ENCODE assay signal across 9 cellular contexts in the genomic region with DNA sequence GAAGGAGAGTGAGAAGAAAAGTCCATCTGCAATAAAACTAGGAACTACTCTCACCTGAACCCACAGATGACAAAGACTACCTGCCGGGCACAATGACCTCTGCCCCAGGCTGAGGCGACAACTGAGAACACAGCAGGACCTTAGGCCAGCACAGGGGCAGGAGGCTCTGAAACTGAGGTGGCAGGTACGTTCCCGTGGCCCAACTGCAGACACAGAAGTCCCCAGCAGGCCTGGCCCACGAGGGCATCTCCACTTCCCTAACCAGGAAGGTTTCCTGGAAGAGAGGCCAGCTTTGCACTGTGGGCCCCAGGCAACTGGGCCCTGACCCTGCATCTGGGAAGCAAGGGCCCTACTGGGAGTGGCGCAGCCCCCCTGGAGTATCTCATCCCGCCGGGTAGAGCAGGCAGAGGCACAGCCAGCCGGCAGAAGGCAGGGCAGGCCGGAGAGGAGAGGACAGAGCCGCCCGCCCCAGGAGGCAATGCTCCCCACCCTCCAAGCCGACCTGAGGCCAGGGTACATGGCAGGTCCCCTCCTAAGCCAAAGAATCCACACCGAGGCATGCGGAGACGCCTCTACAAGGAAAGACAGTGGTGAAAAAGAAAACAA. TPM values are rescaled to one million over a fixed set of nuclear protein-coding genes. Genes with fewer than 3 reads are reported as not detected.
A peak's percentile ranks its signal among the peaks of the same experiment; 100 is the strongest.
DNase-seq lines count a peak whose midpoint lies in the region; FAIRE-seq and TF ChIP-seq lines count a peak whose summit lies in the region.
"Had no signal": no experiment of that assay in that cellular context is flagged by ENCODE, and none has a peak within 500 bp of the region (broad histone marks: within the 10 kb centered on the region; RNA-seq: fewer than 3 reads in every experiment).

No MANE protein-coding gene starts in this region.

- H3K27me3 ChIP-seq in astrocyte (ENCODE audit: insufficient read depth, low read length) (no peaks in the 10 kb centered on the region), mesenchymal stem cell (ENCODE audit: control insufficient read depth in 1 of 2, insufficient read depth in 1 of 2, low read length in 2 of 2) (no peaks in the 10 kb centered on the region), tibial nerve (no peaks in the 10 kb centered on the region)

- H3K36me3 Mint-ChIP-seq in activated naive CD4-positive, alpha-beta T cell treated with anti-CD3 and anti-CD28 coated beads for 36 hours (ENCODE audit: low read depth): peaks cover 8% of the 10 kb centered on the region
- peaks cover 2% of the 10 kb centered on the region for H3K36me3 Mint-ChIP-seq in astrocyte (ENCODE audit: low read depth, unreplicated experiment)

- CTCF ChIA-PET in activated naive CD4-positive, alpha-beta T cell treated with anti-CD3 and anti-CD28 coated beads for 36 hours (lab: Charles Lee): interaction anchor here (1.1 to 1.6 kb wide), 4 partner anchors 19 to 110 kb away, joined by 3 to 5 read pairs (median 4); no protein-coding TSS in a partner anchor

- no peak overlapping the region for H3K27ac ChIP-seq in astrocyte (ENCODE audit: low read depth, low read length)
- H3K27ac ChIP-seq in mesenchymal stem cell (ENCODE audit: low read length, poor library complexity, severe bottlenecking): no peak overlapping the region
- H3K27ac ChIP-seq in tibial nerve: peak overlapping the region in 3 of 4 donors; percentile 35 to 73 (median 62)

- DNase-seq in activated naive CD4-positive, alpha-beta T cell treated with anti-CD3 and anti-CD28 coated beads for 36 hours: no peak
- no peak for DNase-seq in activated naive CD4-positive, alpha-beta T cell treated with Interleukin-2 at 50 U/mL for 16 hours
- DNase-seq in astrocyte (ENCODE audit: low read depth) (no peak), mesenchymal stem cell (no peak), tibial nerve (ENCODE audit: low spot score in 2 of 2) (no peak), foreskin fibroblast (no peak), SHP77 (lab: John Stamatoyannopoulos, UW) (no peak)
- DNase-seq in activated CD4-positive, CD25-positive, alpha-beta regulatory T cell (lab: John Stamatoyannopoulos, UW): no peak
- DNase-seq: PC-3 had no signal

- peaks cover 94% of the 10 kb centered on the region for H3K4me1 Mint-ChIP-seq in activated naive CD4-positive, alpha-beta T cell treated with anti-CD3 and anti-CD28 coated beads for 36 hours (ENCODE audit: low read depth)
- H3K4me1 Mint-ChIP-seq in astrocyte (ENCODE audit: low read depth, unreplicated experiment): peaks cover 51% of the 10 kb centered on the region

- H3K4me1 ChIP-seq in astrocyte (ENCODE audit: insufficient read depth, low read length): peaks cover 19% of the 10 kb centered on the region
- H3K4me1 ChIP-seq in mesenchymal stem cell (ENCODE audit: control insufficient read depth, insufficient read depth, low read depth, low read length): peaks cover 12% of the 10 kb centered on the region
- peaks cover 0 to 80% (median 45%) of the 10 kb centered on the region in 4 donors for H3K4me1 ChIP-seq in tibial nerve

- H3K9me3 Mint-ChIP-seq in activated naive CD4-positive, alpha-beta T cell treated with anti-CD3 and anti-CD28 coated beads for 36 hours: no peaks in the 10 kb centered on the region
- no peaks in the 10 kb centered on the region for H3K9me3 Mint-ChIP-seq in astrocyte (ENCODE audit: unreplicated experiment)

- no peak overlapping the region for H3K9ac ChIP-seq in astrocyte (ENCODE audit: low read length)
- H3K9ac ChIP-seq in mesenchymal stem cell (ENCODE audit: low read length): peak overlapping the region; percentile 4

- H2BK12ac ChIP-seq in mesenchymal stem cell (ENCODE audit: low read length in 2 of 2): peak overlapping the region; percentile 18 to 79

- H3K79me2 ChIP-seq in astrocyte (ENCODE audit: insufficient read depth, low read length): peaks cover 97% of the 10 kb centered on the region

- H3K4ac ChIP-seq in mesenchymal stem cell (ENCODE audit: low read depth in 1 of 2, low read length in 2 of 2): peak overlapping the region in 1 of 2 experiments; percentile 46

- H2BK120ac ChIP-seq in mesenchymal stem cell (ENCODE audit: low read depth, low read length): no peak overlapping the region

- H3K14ac ChIP-seq in mesenchymal stem cell (ENCODE audit: low read length in 2 of 2): no peak overlapping the region

- peaks cover 28% of the 10 kb centered on the region for H3K79me1 ChIP-seq in mesenchymal stem cell (replicated peaks; ENCODE audit: low read length, poor library complexity, severe bottlenecking)

- H3K9me3 ChIP-seq in astrocyte (ENCODE audit: insufficient read depth, low read depth, low read length): no peaks in the 10 kb centered on the region
- H3K9me3 ChIP-seq in mesenchymal stem cell (ENCODE audit: control insufficient read depth, low read length): peaks cover under 1% of the 10 kb centered on the region
- peaks cover 0 to 2% (median 0%) of the 10 kb centered on the region in 4 donors for H3K9me3 ChIP-seq in tibial nerve

- H2AFZ ChIP-seq in astrocyte (ENCODE audit: low read depth, low read length) (no peak overlapping the region), mesenchymal stem cell (ENCODE audit: low read depth, low read length) (no peak overlapping the region)

- H3K36me3 ChIP-seq in astrocyte (ENCODE audit: insufficient read depth, low read length) (no peaks in the 10 kb centered on the region), mesenchymal stem cell (ENCODE audit: control insufficient read depth in 1 of 2, insufficient read depth in 2 of 2, low read depth in 1 of 2, low read length in 2 of 2) (peaks cover 0 to 2% of the 10 kb centered on the region in 2 experiments), tibial nerve (peaks cover 0 to 7% (median 0%) of the 10 kb centered on the region in 3 donors)

- TF ChIP-seq CTCF in astrocyte (IDR thresholded peaks at IDR 0.05; ENCODE audit: insufficient read depth, low read depth, low read length): no peak
- no peak for TF ChIP-seq CTCF in tibial nerve (IDR thresholded peaks at IDR 0.05)
- TF ChIP-seq CTCF in foreskin fibroblast (IDR thresholded peaks at IDR 0.05; ENCODE audit: low read depth, low read length): no peak

- H4K91ac ChIP-seq in mesenchymal stem cell (ENCODE audit: low read length): peak overlapping the region; percentile 30

- no peak for FAIRE-seq in astrocyte (lab: Jason Lieb, UNC)

- peak overlapping the region; percentile 57 for H2BK15ac ChIP-seq in mesenchymal stem cell (ENCODE audit: low read depth, poor library complexity, severe bottlenecking)

- no peak overlapping the region for H3K23ac ChIP-seq in mesenchymal stem cell (ENCODE audit: low read length in 2 of 2)

- H3K27ac Mint-ChIP-seq in activated naive CD4-positive, alpha-beta T cell treated with anti-CD3 and anti-CD28 coated beads for 36 hours: no peak overlapping the region
- no peak overlapping the region for H3K27ac Mint-ChIP-seq in astrocyte (ENCODE audit: unreplicated experiment)

- H3K4me3 Mint-ChIP-seq in activated naive CD4-positive, alpha-beta T cell treated with anti-CD3 and anti-CD28 coated beads for 36 hours: peak overlapping the region; percentile 67
- no peak overlapping the region for H3K4me3 Mint-ChIP-seq in astrocyte (ENCODE audit: unreplicated experiment)

- peak overlapping the region; percentile 13 to 46 for H3K18ac ChIP-seq in mesenchymal stem cell (ENCODE audit: low read depth in 1 of 2, low read length in 2 of 2)

- H2AK5ac ChIP-seq in mesenchymal stem cell (ENCODE audit: low read length, severe bottlenecking): no peak overlapping the region

- WGBS in mesenchymal stem cell: 87% methylated on average over 13 of the region's 16 CpGs
- 66 to 68% methylated on average over 13 to 16 of the region's 16 CpGs for WGBS in tibial nerve, 2 donors

- peak overlapping the region; percentile 78 for H4K8ac ChIP-seq in mesenchymal stem cell (ENCODE audit: low read length)

- peak overlapping the region; percentile 3 for H3K4me2 ChIP-seq in astrocyte (ENCODE audit: low read length)
- no peak overlapping the region for H3K4me2 ChIP-seq in mesenchymal stem cell (ENCODE audit: low read length, poor library complexity, severe bottlenecking)

- no peak overlapping the region for H2BK5ac ChIP-seq in mesenchymal stem cell (ENCODE audit: low read depth, low read length, poor library complexity, severe bottlenecking)

- H3K4me3 ChIP-seq in astrocyte (ENCODE audit: insufficient read depth, low read depth, low read length): no peak overlapping the region
- H3K4me3 ChIP-seq in mesenchymal stem cell (ENCODE audit: insufficient read depth in 1 of 2, low read depth in 1 of 2, low read length in 2 of 2): no peak overlapping the region
- H3K4me3 ChIP-seq in tibial nerve: no peak overlapping the region
- H3K4me3 ChIP-seq in foreskin fibroblast (ENCODE audit: low read depth in 1 of 2, low read length in 2 of 2): no peak overlapping the region

- no peak for TF ChIP-seq POLR2A in tibial nerve (IDR thresholded peaks at IDR 0.05)

- no peaks in the 10 kb centered on the region for H3K27me3 Mint-ChIP-seq in activated naive CD4-positive, alpha-beta T cell treated with anti-CD3 and anti-CD28 coated beads for 36 hours (ENCODE audit: low read depth)
- no peaks in the 10 kb centered on the region for H3K27me3 Mint-ChIP-seq in astrocyte (ENCODE audit: low read depth, unreplicated experiment)

- peaks cover 92% of the 10 kb centered on the region for H4K20me1 ChIP-seq in astrocyte (ENCODE audit: insufficient read depth, low read length)

- no peak for TF ChIP-seq EP300 in tibial nerve (IDR thresholded peaks at IDR 0.05)

- intact Hi-C loops in activated naive CD4-positive, alpha-beta T cell treated with anti-CD3 and anti-CD28 coated beads for 36 hours (cut with micrococcal nuclease): no loop called here

RNA-seq across cellular contexts. Expression of a gene that starts 32.7 kb away (rescaled TPM):
- total RNA-seq in activated naive CD4-positive, alpha-beta T cell treated with anti-CD3 and anti-CD28 coated beads for 36 hours: 10 to 100 TPM; 95.5 to 96.7 TPM
- 86.2 and 96.1 TPM in 2 replicates for total RNA-seq in astrocyte
- 136 TPM for polyA plus RNA-seq in mesenchymal stem cell (2013, experiment 1 of 2)
- 138 TPM for polyA plus RNA-seq in mesenchymal stem cell (2013, experiment 2 of 2)
- total RNA-seq in tibial nerve: 10 to 100 TPM; 49.8 to 68.9 (median 57.0) TPM

Comparison
In these comparisons a context has a peak if more than half of its experiments do, and no peak if none do; other contexts are left out.
1. H3K27ac ChIP-seq: peak in tibial nerve (3 of 4); none in astrocyte (single experiment) and mesenchymal stem cell (single experiment).